In the genomic region with DNA sequence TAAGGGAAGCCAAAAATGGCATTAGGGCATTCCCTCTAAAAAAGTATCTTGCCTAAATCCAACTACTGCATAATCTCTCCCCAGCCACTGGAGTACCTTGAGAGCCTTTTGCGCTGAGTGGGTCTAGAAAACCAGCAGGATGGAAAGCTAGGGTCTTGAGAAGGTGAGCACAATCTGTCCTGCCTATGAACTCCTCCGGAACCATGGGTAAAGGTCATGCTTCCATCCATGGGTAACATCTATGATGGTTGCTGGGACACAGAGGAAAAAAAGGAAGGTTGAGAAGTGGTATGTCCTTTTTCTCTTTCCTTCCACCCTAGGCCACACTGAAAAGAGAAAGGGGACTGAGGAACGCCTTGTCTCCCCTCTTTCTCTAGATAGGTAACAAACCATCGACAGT, we compare ENCODE assay signal across 1 cellular context.
TF ChIP-seq lines count a peak whose summit lies in the region.

No MANE protein-coding gene starts in this region.

TF ChIP-seq in HEK293, 187 proteins besides CTCF, POLR2A, EP300 and RAD21 (continued from another document):
- TF ChIP-seq, protein P1, sequence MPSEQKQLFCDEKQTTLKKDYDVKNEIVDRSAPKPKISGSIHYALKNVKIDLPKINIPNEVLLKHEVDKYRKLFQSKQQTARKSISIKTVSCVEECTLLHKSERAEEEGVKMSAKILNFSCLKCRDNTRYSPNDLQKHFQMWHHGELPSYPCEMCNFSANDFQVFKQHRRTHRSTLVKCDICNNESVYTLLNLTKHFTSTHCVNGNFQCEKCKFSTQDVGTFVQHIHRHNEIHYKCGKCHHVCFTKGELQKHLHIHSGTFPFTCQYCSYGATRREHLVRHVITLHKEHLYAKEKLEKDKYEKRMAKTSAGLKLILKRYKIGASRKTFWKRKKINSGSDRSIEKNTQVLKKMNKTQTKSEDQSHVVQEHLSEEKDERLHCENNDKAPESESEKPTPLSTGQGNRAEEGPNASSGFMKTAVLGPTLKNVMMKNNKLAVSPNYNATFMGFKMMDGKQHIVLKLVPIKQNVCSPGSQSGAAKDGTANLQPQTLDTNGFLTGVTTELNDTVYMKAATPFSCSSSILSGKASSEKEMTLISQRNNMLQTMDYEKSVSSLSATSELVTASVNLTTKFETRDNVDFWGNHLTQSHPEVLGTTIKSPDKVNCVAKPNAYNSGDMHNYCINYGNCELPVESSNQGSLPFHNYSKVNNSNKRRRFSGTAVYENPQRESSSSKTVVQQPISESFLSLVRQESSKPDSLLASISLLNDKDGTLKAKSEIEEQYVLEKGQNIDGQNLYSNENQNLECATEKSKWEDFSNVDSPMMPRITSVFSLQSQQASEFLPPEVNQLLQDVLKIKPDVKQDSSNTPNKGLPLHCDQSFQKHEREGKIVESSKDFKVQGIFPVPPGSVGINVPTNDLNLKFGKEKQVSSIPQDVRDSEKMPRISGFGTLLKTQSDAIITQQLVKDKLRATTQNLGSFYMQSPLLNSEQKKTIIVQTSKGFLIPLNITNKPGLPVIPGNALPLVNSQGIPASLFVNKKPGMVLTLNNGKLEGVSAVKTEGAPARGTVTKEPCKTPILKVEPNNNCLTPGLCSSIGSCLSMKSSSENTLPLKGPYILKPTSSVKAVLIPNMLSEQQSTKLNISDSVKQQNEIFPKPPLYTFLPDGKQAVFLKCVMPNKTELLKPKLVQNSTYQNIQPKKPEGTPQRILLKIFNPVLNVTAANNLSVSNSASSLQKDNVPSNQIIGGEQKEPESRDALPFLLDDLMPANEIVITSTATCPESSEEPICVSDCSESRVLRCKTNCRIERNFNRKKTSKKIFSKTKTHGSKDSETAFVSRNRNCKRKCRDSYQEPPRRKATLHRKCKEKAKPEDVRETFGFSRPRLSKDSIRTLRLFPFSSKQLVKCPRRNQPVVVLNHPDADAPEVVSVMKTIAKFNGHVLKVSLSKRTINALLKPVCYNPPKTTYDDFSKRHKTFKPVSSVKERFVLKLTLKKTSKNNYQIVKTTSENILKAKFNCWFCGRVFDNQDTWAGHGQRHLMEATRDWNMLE (tag by site-specific recombination; conservative IDR thresholded peaks at IDR 0.05; ENCODE audit: low read depth) = 0 out of 2 replicates have a peak, but pooled peaks have one; percentile 29
- TF ChIP-seq ZNF202 (tag by site-specific recombination; IDR thresholded peaks at IDR 0.05; ENCODE audit: borderline replicate concordance) (no peak), WT1 (tag by site-specific recombination; IDR thresholded peaks at IDR 0.05) (no peak), ZNF404 (tag by site-specific recombination; IDR thresholded peaks at IDR 0.05) (no peak), SETDB1 (IDR thresholded peaks at IDR 0.05; ENCODE audit: insufficient read length, low read length) (peak; percentile 93), ZNF510 (tag by site-specific recombination; IDR thresholded peaks at IDR 0.05; ENCODE audit: insufficient replicate concordance) (peak; percentile 36), EGR2 (tag by site-specific recombination; IDR thresholded peaks at IDR 0.05; ENCODE audit: low read depth) (no peak), TRIM28 (IDR thresholded peaks at IDR 0.05; ENCODE audit: borderline replicate concordance, low read length) (peak; percentile 97; the same call in 1 of the 2 replicates)
- TF ChIP-seq, protein P2, sequence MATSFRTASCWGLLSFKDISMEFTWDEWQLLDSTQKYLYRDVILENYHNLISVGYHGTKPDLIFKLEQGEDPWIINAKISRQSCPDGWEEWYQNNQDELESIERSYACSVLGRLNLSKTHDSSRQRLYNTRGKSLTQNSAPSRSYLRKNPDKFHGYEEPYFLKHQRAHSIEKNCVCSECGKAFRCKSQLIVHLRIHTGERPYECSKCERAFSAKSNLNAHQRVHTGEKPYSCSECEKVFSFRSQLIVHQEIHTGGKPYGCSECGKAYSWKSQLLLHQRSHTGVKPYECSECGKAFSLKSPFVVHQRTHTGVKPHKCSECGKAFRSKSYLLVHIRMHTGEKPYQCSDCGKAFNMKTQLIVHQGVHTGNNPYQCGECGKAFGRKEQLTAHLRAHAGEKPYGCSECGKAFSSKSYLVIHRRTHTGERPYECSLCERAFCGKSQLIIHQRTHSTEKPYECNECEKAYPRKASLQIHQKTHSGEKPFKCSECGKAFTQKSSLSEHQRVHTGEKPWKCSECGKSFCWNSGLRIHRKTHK (tag by site-specific recombination; IDR thresholded peaks at IDR 0.05) = peak; percentile 17; the same call in 1 of the 2 replicates
- TF ChIP-seq, protein P3, sequence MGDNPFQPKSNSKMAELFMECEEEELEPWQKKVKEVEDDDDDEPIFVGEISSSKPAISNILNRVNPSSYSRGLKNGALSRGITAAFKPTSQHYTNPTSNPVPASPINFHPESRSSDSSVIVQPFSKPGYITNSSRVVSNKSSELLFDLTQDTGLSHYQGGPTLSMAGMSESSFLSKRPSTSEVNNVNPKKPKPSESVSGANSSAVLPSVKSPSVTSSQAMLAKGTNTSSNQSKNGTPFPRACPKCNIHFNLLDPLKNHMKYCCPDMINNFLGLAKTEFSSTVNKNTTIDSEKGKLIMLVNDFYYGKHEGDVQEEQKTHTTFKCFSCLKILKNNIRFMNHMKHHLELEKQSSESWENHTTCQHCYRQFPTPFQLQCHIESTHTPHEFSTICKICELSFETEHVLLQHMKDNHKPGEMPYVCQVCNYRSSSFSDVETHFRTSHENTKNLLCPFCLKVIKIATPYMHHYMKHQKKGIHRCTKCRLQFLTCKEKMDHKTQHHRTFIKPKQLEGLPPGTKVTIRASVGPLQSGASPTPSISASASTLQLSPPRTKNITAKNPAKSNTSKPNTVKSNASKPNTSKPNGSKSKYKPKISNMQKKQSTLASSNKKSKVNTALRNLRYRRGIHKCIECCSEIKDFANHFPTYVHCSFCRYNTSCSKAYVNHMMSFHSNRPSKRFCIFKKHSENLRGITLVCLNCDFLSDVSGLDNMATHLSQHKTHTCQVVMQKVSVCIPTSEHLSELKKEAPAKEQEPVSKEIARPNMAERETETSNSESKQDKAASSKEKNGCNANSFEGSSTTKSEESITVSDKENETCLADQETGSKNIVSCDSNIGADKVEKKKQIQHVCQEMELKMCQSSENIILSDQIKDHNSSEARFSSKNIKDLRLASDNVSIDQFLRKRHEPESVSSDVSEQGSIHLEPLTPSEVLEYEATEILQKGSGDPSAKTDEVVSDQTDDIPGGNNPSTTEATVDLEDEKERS (tag by site-specific recombination; IDR thresholded peaks at IDR 0.05) = peak; percentile 97
- TF ChIP-seq, protein P4, sequence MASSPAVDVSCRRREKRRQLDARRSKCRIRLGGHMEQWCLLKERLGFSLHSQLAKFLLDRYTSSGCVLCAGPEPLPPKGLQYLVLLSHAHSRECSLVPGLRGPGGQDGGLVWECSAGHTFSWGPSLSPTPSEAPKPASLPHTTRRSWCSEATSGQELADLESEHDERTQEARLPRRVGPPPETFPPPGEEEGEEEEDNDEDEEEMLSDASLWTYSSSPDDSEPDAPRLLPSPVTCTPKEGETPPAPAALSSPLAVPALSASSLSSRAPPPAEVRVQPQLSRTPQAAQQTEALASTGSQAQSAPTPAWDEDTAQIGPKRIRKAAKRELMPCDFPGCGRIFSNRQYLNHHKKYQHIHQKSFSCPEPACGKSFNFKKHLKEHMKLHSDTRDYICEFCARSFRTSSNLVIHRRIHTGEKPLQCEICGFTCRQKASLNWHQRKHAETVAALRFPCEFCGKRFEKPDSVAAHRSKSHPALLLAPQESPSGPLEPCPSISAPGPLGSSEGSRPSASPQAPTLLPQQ (tag by site-specific recombination; IDR thresholded peaks at IDR 0.05) = no peak
